ENCODE assay signal across 9 cellular contexts in the genomic region with DNA sequence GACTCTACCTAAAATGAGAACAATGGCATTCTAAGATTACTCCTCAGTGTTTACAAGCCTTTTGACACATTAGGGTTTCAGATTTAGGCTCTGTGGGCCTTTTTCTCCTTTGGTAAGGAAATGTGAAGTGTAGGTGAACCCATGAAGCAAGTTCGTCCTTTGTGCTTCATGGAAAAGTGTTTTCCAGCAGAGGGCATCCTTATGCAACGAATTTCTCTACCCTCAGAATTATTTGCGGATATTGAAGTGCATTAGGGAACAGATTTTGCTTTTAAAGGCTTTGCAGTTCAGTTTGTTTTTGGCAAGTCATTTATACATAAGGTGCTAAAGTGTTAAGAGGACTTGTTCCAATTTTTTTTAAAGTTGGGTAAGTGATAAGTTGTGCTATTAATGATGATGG. TPM values are rescaled to one million over a fixed set of nuclear protein-coding genes. Genes with fewer than 3 reads are reported as not detected.
DNase-seq lines count a peak whose midpoint lies in the region; ATAC-seq and TF ChIP-seq lines count a peak whose summit lies in the region.
"Had no signal": no experiment of that assay in that cellular context is flagged by ENCODE, and none has a peak within 500 bp of the region (broad histone marks: within the 10 kb centered on the region; RNA-seq: fewer than 3 reads in every experiment).

No MANE protein-coding gene starts in this region.

- H3K36me3 ChIP-seq in mesendoderm (ENCODE audit: control insufficient read depth, insufficient read depth, low read length) = no peaks in the 10 kb centered on the region
- H3K36me3 ChIP-seq: SJSA1 had no signal

- H3K4ac ChIP-seq in mesendoderm (ENCODE audit: low read depth, low read length) = no peak overlapping the region

- no peaks in the 10 kb centered on the region for H3K4me1 ChIP-seq in mesendoderm (ENCODE audit: control insufficient read depth, low read depth, low read length)
- H3K4me1 ChIP-seq: SJSA1 had no signal

- TF ChIP-seq CTCF in GM10248 (IDR thresholded peaks at IDR 0.05; ENCODE audit: control extremely low read depth, extremely low read depth, low read depth, missing control alignments) = peak; percentile 27

- DNase-seq in GM10248 (ENCODE audit: extremely low spot score) = no peak
- peak; percentile 67 for DNase-seq in NCI-H1105 treated with DMSO at 0.1 percent for 48 hours (lab: John Stamatoyannopoulos, UW)
- DNase-seq in astrocyte of the hippocampus (ENCODE audit: low read depth, low spot score) = peak; percentile 68
- peak; percentile 54 for DNase-seq in mesendoderm

- H2BK15ac ChIP-seq in mesendoderm (replicated peaks; ENCODE audit: low read depth) = no peak overlapping the region

- POLR2A ChIA-PET in GM10248 (lab: Yijun Ruan, JAX) = no interaction called here

- H3K27me3 ChIP-seq in mesendoderm (ENCODE audit: insufficient read depth, low read length, poor library complexity) = no peaks in the 10 kb centered on the region
- H3K27me3 ChIP-seq: SJSA1 had no signal

- H3K56ac ChIP-seq in mesendoderm (ENCODE audit: low read length) = no peak overlapping the region

- H3K23ac ChIP-seq in mesendoderm (ENCODE audit: low read length) = no peak overlapping the region

- H3K27ac ChIP-seq in mesendoderm (ENCODE audit: low read depth, low read length) = no peak overlapping the region
- H3K27ac ChIP-seq: SJSA1 had no signal

- no peak overlapping the region for H4K5ac ChIP-seq in mesendoderm (ENCODE audit: low read length)

- H2BK5ac ChIP-seq in mesendoderm (ENCODE audit: low read length) = no peak overlapping the region

- H3K4me2 ChIP-seq in mesendoderm (ENCODE audit: low read length) = no peak overlapping the region

- H2BK120ac ChIP-seq in mesendoderm (ENCODE audit: low read depth, low read length) = no peak overlapping the region

- no peaks in the 10 kb centered on the region for H3K79me1 ChIP-seq in mesendoderm (ENCODE audit: low read length)

- H3K79me2 ChIP-seq in mesendoderm (ENCODE audit: control insufficient read depth, insufficient read depth, low read length) = no peaks in the 10 kb centered on the region

- no peak overlapping the region for H3K4me3 ChIP-seq in mesendoderm (ENCODE audit: low read length)
- H3K4me3 ChIP-seq: SJSA1 had no signal

- no peak for ATAC-seq in HG03159 (IDR thresholded peaks at IDR 0.05; ENCODE audit: unreplicated experiment)
- ATAC-seq in HG02840 (IDR thresholded peaks at IDR 0.05; ENCODE audit: low FRiP score, unreplicated experiment) = no peak
- no peak for ATAC-seq in GM21447 (IDR thresholded peaks at IDR 0.05; ENCODE audit: unreplicated experiment)
- no peak for ATAC-seq in HG02588 (IDR thresholded peaks at IDR 0.05; ENCODE audit: unreplicated experiment)

- no peak overlapping the region for H2AK5ac ChIP-seq in mesendoderm (ENCODE audit: low read length)

- no CpG with 5 or more reads among the region's 3 CpGs for WGBS in mesendoderm (ENCODE audit: extremely low coverage, insufficient coverage, low lambda C conversion rate)

- CTCF ChIA-PET in GM10248 (lab: Yijun Ruan, JAX) = no interaction called here

- no peak overlapping the region for H3K18ac ChIP-seq in mesendoderm (ENCODE audit: low read length)

- H4K8ac ChIP-seq in mesendoderm (ENCODE audit: low read depth, low read length) = no peak overlapping the region

- H3K9ac ChIP-seq in mesendoderm (ENCODE audit: low read length) = no peak overlapping the region

RNA-seq across cellular contexts. Expression of a gene that starts 55.7 kb away (rescaled TPM):
- polyA plus RNA-seq in mesendoderm (2013, experiment 1 of 2) = 11.5 TPM
- polyA plus RNA-seq in mesendoderm (2013, experiment 2 of 2) = 9.7 TPM
